In genomic region chr12:13024151-13024946, GRCh38 we compare ENCODE assay signal across 1 cellular context.
TF ChIP-seq lines count a peak whose summit lies in the region.

No MANE protein-coding gene starts in this region.

TF ChIP-seq in K562, 482 proteins besides CTCF, POLR2A, EP300 and RAD21 (continued from another document):
- no peak for TF ChIP-seq HNRNPUL1 (IDR thresholded peaks at IDR 0.05; ENCODE audit: low read length)
- no peak for TF ChIP-seq POLR2AphosphoS2 (IDR thresholded peaks at IDR 0.05; ENCODE audit: low read length)
- no peak for TF ChIP-seq RBBP5 (IDR thresholded peaks at IDR 0.05; ENCODE audit: borderline replicate concordance, insufficient read depth, low read length, poor library complexity, severe bottlenecking)
- TF ChIP-seq ZNF444 (CRISPR knock-in tag; IDR thresholded peaks at IDR 0.05) = no peak
- TF ChIP-seq CREB3L1 (IDR thresholded peaks at IDR 0.05; ENCODE audit: borderline replicate concordance, low read depth) = no peak
- no peak for TF ChIP-seq NR2F6 (CRISPR knock-in tag; IDR thresholded peaks at IDR 0.05)
- TF ChIP-seq SP1 (CRISPR knock-in tag; IDR thresholded peaks at IDR 0.05) = no peak
- no peak for TF ChIP-seq CHD2 (IDR thresholded peaks at IDR 0.05; ENCODE audit: low read depth, low read length)
- no peak for TF ChIP-seq XRCC3 (IDR thresholded peaks at IDR 0.05)
- no peak for TF ChIP-seq ZBTB17 (CRISPR knock-in tag; IDR thresholded peaks at IDR 0.05)
- TF ChIP-seq BRF1 (IDR thresholded peaks at IDR 0.05; ENCODE audit: borderline replicate concordance, extremely low read depth, insufficient read length) = no peak
- TF ChIP-seq AFF4 (CRISPR knock-in tag; IDR thresholded peaks at IDR 0.05) = no peak
- TF ChIP-seq BDP1 (IDR thresholded peaks at IDR 0.05; ENCODE audit: insufficient read depth, insufficient read length) = no peak
- TF ChIP-seq NFRKB (IDR thresholded peaks at IDR 0.05; ENCODE audit: low read depth) = no peak
- no peak for TF ChIP-seq IRF2 (CRISPR knock-in tag; IDR thresholded peaks at IDR 0.05)
- no peak for TF ChIP-seq SMC3 (conservative IDR thresholded peaks at IDR 0.05; ENCODE audit: insufficient read depth, low read depth, low read length)
- TF ChIP-seq ZSCAN29 (IDR thresholded peaks at IDR 0.05) = no peak
- TF ChIP-seq USF1 (CRISPR knock-in tag; IDR thresholded peaks at IDR 0.05) = no peak
- TF ChIP-seq RFX5 (IDR thresholded peaks at IDR 0.05; ENCODE audit: low read depth, low read length) = no peak
